Comparison of ENCODE assay signal across 15 cellular contexts in genomic region chr20:58703765-58704331, GRCh38.
"Had no signal": no experiment of that assay in that cellular context is flagged by ENCODE, and none has a peak within 500 bp of the region (broad histone marks: within the 10 kb centered on the region; RNA-seq: fewer than 3 reads in every experiment).

No MANE protein-coding gene starts in this region.

- H3K4me1 ChIP-seq: body of pancreas, lower lobe of right lung, pancreas had no signal

- FAIRE-seq: pancreas had no signal

- ATAC-seq: activated naive CD4-positive, alpha-beta T cell treated with anti-CD3 and anti-CD28 coated beads, Interleukin-2, amount 50 U/mL, for 72 hours; body of pancreas; lower lobe of right lung; pancreas had no signal

- DNase-seq: activated CD4-positive, CD25-positive, alpha-beta regulatory T cell; activated T-cell treated with anti-CD3 and anti-CD28 coated beads, Interleukin-2, amount 50 U/mL, for 1 hour; amniotic stem cell; central memory CD4-positive, alpha-beta T cell; cortex of kidney; effector CD8-positive, alpha-beta T cell; foreskin fibroblast; lower lobe of right lung; stimulated activated CD4-positive, alpha-beta T cell treated with anti-CD3 and anti-CD28 coated beads, Interleukin-2, amount 100 ng/mL, for 48 hours; stimulated activated naive CD4-positive, alpha-beta T cell; substantia nigra; trophoblast cell had no signal

- H3K27me3 ChIP-seq: body of pancreas, pancreas had no signal

- H3K9me3 ChIP-seq: body of pancreas, lower lobe of right lung, pancreas had no signal

- H3K27ac ChIP-seq: body of pancreas, lower lobe of right lung, pancreas had no signal

- H3K4me3 ChIP-seq: body of pancreas, lower lobe of right lung, pancreas had no signal
